ENCODE assay signal across 2 cellular contexts in the genomic region with DNA sequence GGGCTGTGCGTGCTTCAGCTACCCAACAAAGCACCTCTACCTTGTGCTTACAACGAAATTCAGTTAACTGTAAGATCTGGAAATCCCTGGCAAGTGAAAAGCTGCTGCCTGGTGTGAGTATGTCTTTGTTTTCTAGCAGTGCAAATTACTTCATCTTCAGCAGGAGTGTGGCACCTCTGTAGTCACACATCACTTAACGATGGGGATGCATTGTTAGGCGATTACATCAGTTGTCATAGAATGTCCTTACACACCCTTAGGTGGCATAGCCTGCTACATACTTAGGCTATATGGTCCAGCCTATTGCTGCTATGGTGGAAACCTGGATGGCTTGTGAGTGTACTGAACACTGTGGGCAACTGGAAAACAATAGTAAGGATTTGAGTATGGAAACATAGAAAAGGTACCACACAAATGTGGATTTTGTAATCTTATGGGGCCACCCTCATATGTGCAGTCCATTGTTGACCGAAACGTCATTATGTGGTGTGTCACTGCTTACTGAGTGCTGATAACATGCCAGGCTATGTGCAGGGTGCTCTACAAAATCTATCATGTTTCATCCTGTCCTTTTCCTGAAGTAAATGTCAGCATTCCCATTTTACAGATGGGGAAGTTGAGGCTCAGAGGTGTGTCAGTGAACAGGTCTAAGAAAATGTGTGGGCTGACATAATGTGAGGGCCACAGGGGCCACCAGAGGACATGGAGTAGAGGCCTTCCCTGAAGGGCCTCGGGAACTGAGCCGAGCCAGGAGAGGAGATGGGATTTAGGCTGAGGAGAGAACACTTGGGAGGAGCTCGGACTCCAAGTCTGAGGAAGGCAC.
A peak's percentile ranks its signal among the peaks of the same experiment; 100 is the strongest.
TF ChIP-seq lines count a peak whose summit lies in the region.

No MANE protein-coding gene starts in this region.

TF ChIP-seq in HepG2, 621 proteins besides CTCF, POLR2A, EP300 and RAD21:
- no peak for TF ChIP-seq ARNTL (CRISPR knock-in tag; IDR thresholded peaks at IDR 0.05)
- TF ChIP-seq ZNF629 (CRISPR knock-in tag; conservative IDR thresholded peaks at IDR 0.05): peak; percentile 74
- TF ChIP-seq, protein P1, sequence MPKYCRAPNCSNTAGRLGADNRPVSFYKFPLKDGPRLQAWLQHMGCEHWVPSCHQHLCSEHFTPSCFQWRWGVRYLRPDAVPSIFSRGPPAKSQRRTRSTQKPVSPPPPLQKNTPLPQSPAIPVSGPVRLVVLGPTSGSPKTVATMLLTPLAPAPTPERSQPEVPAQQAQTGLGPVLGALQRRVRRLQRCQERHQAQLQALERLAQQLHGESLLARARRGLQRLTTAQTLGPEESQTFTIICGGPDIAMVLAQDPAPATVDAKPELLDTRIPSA (CRISPR knock-in tag; IDR thresholded peaks at IDR 0.05; ENCODE audit: borderline replicate concordance): no peak

TF ChIP-seq in K562, 482 proteins besides CTCF, POLR2A, EP300 and RAD21 (continues in another document):
- TF ChIP-seq SMARCA4 (IDR thresholded peaks at IDR 0.05) (no peak), KLF16 (IDR thresholded peaks at IDR 0.05) (no peak), TSC22D4 (tag; IDR thresholded peaks at IDR 0.05) (no peak), RBM15 (IDR thresholded peaks at IDR 0.05; ENCODE audit: insufficient read depth, low read length) (no peak), FOXA3 (CRISPR knock-in tag; conservative IDR thresholded peaks at IDR 0.05 in 1 of 2, IDR thresholded peaks at IDR 0.05 in 1 of 2) (no peak), TGIF2 (CRISPR knock-in tag; IDR thresholded peaks at IDR 0.05) (no peak), ZNF121 (CRISPR knock-in tag; conservative IDR thresholded peaks at IDR 0.05) (no peak), L3MBTL2 (IDR thresholded peaks at IDR 0.05) (no peak), MCM5 (IDR thresholded peaks at IDR 0.05; ENCODE audit: low read depth) (no peak), EHMT2 (IDR thresholded peaks at IDR 0.05) (no peak), HDAC2 (IDR thresholded peaks at IDR 0.05) (peak; percentile 54; the same call in 1 of the 2 replicates), ATF1 (CRISPR knock-in tag; IDR thresholded peaks at IDR 0.05) (no peak), ATF1 (tag; IDR thresholded peaks at IDR 0.05) (no peak), ADNP (tag; IDR thresholded peaks at IDR 0.05) (peak; percentile 70), MEF2A (IDR thresholded peaks at IDR 0.05; ENCODE audit: control insufficient read depth, low read depth, low read length) (no peak), SNRNP70 (optimal IDR thresholded peaks at IDR 0.05; ENCODE audit: low read depth, low read length) (no peak), ZNF134 (CRISPR knock-in tag; conservative IDR thresholded peaks at IDR 0.05) (no peak), RCOR1 (IDR thresholded peaks at IDR 0.05; ENCODE audit: borderline replicate concordance in 1 of 2, low read depth in 2 of 2, low read length in 2 of 2) (0 out of 4 replicates have a peak, but pooled peaks of 1 of the 2 experiments have one; percentile 24), ETS2 (tag; IDR thresholded peaks at IDR 0.05; ENCODE audit: borderline replicate concordance, poor library complexity, severe bottlenecking) (no peak), ZNF311 (CRISPR knock-in tag; IDR thresholded peaks at IDR 0.05) (no peak), ZNF263 (CRISPR knock-in tag; IDR thresholded peaks at IDR 0.05; ENCODE audit: borderline replicate concordance) (no peak), RBM25 (IDR thresholded peaks at IDR 0.05; ENCODE audit: low read depth, low read length, severe bottlenecking) (peak; percentile 82), ZNF12 (CRISPR knock-in tag; IDR thresholded peaks at IDR 0.05) (no peak), BCOR (IDR thresholded peaks at IDR 0.05) (peak; percentile 86)
- TF ChIP-seq, protein P2, sequence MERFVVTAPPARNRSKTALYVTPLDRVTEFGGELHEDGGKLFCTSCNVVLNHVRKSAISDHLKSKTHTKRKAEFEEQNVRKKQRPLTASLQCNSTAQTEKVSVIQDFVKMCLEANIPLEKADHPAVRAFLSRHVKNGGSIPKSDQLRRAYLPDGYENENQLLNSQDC (CRISPR knock-in tag; IDR thresholded peaks at IDR 0.05): no peak
- TF ChIP-seq, protein P3, sequence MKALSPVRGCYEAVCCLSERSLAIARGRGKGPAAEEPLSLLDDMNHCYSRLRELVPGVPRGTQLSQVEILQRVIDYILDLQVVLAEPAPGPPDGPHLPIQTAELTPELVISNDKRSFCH (CRISPR knock-in tag; IDR thresholded peaks at IDR 0.05): no peak
- TF ChIP-seq, protein P3 (tag; IDR thresholded peaks at IDR 0.05): no peak
- TF ChIP-seq, protein P4, sequence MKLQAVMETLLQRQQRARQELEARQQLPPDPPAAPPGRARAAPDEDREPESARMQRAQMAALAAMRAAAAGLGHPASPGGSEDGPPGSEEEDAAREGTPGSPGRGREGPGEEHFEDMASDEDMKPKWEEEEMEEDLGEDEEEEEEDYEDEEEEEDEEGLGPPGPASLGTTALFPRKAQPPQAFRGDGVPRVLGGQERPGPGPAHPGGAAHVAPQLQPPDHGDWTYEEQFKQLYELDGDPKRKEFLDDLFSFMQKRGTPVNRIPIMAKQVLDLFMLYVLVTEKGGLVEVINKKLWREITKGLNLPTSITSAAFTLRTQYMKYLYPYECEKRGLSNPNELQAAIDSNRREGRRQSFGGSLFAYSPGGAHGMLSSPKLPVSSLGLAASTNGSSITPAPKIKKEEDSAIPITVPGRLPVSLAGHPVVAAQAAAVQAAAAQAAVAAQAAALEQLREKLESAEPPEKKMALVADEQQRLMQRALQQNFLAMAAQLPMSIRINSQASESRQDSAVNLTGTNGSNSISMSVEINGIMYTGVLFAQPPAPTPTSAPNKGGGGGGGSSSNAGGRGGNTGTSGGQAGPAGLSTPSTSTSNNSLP (IDR thresholded peaks at IDR 0.05; ENCODE audit: borderline replicate concordance, low read depth, low read length): no peak
- TF ChIP-seq, protein P5, sequence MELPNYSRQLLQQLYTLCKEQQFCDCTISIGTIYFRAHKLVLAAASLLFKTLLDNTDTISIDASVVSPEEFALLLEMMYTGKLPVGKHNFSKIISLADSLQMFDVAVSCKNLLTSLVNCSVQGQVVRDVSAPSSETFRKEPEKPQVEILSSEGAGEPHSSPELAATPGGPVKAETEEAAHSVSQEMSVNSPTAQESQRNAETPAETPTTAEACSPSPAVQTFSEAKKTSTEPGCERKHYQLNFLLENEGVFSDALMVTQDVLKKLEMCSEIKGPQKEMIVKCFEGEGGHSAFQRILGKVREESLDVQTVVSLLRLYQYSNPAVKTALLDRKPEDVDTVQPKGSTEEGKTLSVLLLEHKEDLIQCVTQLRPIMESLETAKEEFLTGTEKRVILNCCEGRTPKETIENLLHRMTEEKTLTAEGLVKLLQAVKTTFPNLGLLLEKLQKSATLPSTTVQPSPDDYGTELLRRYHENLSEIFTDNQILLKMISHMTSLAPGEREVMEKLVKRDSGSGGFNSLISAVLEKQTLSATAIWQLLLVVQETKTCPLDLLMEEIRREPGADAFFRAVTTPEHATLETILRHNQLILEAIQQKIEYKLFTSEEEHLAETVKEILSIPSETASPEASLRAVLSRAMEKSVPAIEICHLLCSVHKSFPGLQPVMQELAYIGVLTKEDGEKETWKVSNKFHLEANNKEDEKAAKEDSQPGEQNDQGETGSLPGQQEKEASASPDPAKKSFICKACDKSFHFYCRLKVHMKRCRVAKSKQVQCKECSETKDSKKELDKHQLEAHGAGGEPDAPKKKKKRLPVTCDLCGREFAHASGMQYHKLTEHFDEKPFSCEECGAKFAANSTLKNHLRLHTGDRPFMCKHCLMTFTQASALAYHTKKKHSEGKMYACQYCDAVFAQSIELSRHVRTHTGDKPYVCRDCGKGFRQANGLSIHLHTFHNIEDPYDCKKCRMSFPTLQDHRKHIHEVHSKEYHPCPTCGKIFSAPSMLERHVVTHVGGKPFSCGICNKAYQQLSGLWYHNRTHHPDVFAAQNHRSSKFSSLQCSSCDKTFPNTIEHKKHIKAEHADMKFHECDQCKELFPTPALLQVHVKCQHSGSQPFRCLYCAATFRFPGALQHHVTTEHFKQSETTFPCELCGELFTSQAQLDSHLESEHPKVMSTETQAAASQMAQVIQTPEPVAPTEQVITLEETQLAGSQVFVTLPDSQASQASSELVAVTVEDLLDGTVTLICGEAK (IDR thresholded peaks at IDR 0.05): no peak
- TF ChIP-seq, protein P5 (CRISPR knock-in tag; IDR thresholded peaks at IDR 0.05): no peak
